ENCODE assay signal across 8 cellular contexts in the genomic region with DNA sequence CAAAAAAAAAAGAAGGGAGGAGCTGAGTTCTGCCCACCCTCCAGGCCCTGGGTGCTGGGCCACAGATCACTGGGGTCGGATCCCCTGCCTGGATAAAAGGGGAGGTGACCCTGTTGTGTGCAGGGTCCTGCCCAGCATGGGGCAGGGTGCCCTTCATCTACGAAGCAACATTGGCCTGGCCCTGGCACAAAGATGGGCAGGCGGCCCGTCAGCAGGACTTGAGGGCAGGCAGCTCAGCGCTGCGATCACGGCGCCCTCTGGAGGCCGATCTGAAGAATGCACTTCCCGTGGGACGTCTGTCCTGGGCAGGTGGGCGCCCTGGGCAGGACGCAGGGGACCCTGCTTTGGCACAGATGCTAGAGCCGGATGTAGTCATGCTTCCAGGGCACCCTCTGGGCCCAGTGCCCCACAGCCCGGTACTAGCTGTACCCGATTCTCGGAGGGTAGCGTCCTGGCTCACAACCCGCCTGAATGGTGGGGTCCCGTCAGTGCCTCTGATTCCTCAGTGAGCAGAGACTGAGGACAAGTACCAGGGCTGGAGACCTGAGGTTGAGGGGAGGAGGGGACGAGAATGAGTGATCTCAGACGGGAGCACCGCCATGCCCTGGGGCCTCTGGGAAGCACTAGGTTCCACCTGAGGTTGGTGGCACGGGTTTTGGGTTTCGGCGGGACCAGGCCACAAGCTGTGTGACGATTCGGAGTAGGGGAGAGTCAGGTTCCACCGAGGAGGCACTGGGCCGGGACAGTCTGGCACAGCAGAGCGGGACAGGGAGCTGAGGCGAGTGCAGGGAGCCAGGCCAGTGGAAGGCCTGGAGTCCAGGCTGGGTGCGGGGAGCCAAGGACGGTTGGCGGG. TPM values are rescaled to one million over a fixed set of nuclear protein-coding genes. Genes with fewer than 3 reads are reported as not detected.
DNase-seq lines count a peak whose midpoint lies in the region; ATAC-seq lines count a peak whose summit lies in the region.

No MANE protein-coding gene starts in this region.

- peaks cover 0 to 6% of the 10 kb centered on the region in 2 donors for H3K36me3 ChIP-seq in mucosa of rectum (ENCODE audit: control insufficient read depth in 2 of 2, insufficient read depth in 2 of 2, low read length in 2 of 2)

- CTCF ChIA-PET in activated CD8-positive, alpha-beta memory T cell treated with anti-CD3 and anti-CD28 coated beads, Interleukin-2, amount 10 ng/mL, durations not matched to agents 7 days and 5 days (lab: Charles Lee): interaction anchor here (0.6 to 6.5 kb wide), 62 partner anchors 8 to 366 kb away, joined by 3 to 85 read pairs (median 4); partner anchors contain the start of genes CNNM4, ITPRIPL1 and NEURL3

- H3K4me3 ChIP-seq in mucosa of rectum (ENCODE audit: low read length in 2 of 2): no peak overlapping the region

- ATAC-seq in activated CD8-positive, alpha-beta memory T cell treated with anti-CD3 and anti-CD28 coated beads, Interleukin-2, amount 10 ng/mL, durations not matched to agents 7 days and 5 days: peak; percentile 79
- no peak for ATAC-seq in GM21619 (IDR thresholded peaks at IDR 0.05; ENCODE audit: unreplicated experiment)

- H3K4me1 ChIP-seq in mucosa of rectum (ENCODE audit: control insufficient read depth in 2 of 2, insufficient read depth in 2 of 2, low read length in 2 of 2): peaks cover 9 to 12% of the 10 kb centered on the region in 2 donors

- no peaks in the 10 kb centered on the region for H3K27me3 ChIP-seq in mucosa of rectum (ENCODE audit: control insufficient read depth in 2 of 2, insufficient read depth in 2 of 2, low read length in 2 of 2)

- H3K36me3 Mint-ChIP-seq in activated CD8-positive, alpha-beta memory T cell treated with anti-CD3 and anti-CD28 coated beads, Interleukin-2, amount 10 ng/mL, durations not matched to agents 7 days and 5 days: peaks cover 6% of the 10 kb centered on the region

- H3K27ac ChIP-seq in mucosa of rectum (ENCODE audit: low read depth in 2 of 2, low read length in 2 of 2): no peak overlapping the region

- no peaks in the 10 kb centered on the region for H3K27me3 Mint-ChIP-seq in activated CD8-positive, alpha-beta memory T cell treated with anti-CD3 and anti-CD28 coated beads, Interleukin-2, amount 10 ng/mL, durations not matched to agents 7 days and 5 days

- H3K9me3 ChIP-seq in mucosa of rectum (ENCODE audit: control insufficient read depth in 2 of 2, low read length in 2 of 2): no peaks in the 10 kb centered on the region

- peaks cover 38% of the 10 kb centered on the region for H3K4me1 Mint-ChIP-seq in activated CD8-positive, alpha-beta memory T cell treated with anti-CD3 and anti-CD28 coated beads, Interleukin-2, amount 10 ng/mL, durations not matched to agents 7 days and 5 days

- no peak overlapping the region for H3K4me3 Mint-ChIP-seq in activated CD8-positive, alpha-beta memory T cell treated with anti-CD3 and anti-CD28 coated beads, Interleukin-2, amount 10 ng/mL, durations not matched to agents 7 days and 5 days

- H3K27ac Mint-ChIP-seq in activated CD8-positive, alpha-beta memory T cell treated with anti-CD3 and anti-CD28 coated beads, Interleukin-2, amount 10 ng/mL, durations not matched to agents 7 days and 5 days: no peak overlapping the region

- no peaks in the 10 kb centered on the region for H3K9me3 Mint-ChIP-seq in activated CD8-positive, alpha-beta memory T cell treated with anti-CD3 and anti-CD28 coated beads, Interleukin-2, amount 10 ng/mL, durations not matched to agents 7 days and 5 days (ENCODE audit: low read depth)

- peak overlapping the region; percentile 14 to 39 for H3K9ac ChIP-seq in mucosa of rectum (ENCODE audit: low read depth in 1 of 2, low read length in 2 of 2)

- peak; percentile 77 for DNase-seq in DMS 273 (lab: John Stamatoyannopoulos, UW; ENCODE audit: unreplicated experiment)
- DNase-seq in HCEC 1CT: peak; percentile 33
- DNase-seq in NCI-H748 treated with DMSO at 0.1 percent for 48 hours (lab: John Stamatoyannopoulos, UW): peak; percentile 1
- peak; percentile 76 for DNase-seq in activated CD8-positive, alpha-beta memory T cell treated with anti-CD3 and anti-CD28 coated beads, Interleukin-2, amount 10 ng/mL, durations not matched to agents 7 days and 5 days
- DNase-seq in epidermal melanocyte (ENCODE audit: insufficient read length, low spot score): peak; percentile 61
- peak; percentile 75 for DNase-seq in superior temporal gyrus (ENCODE audit: extremely low spot score)

RNA-seq across cellular contexts. Expression of gene ARID5A, which starts 18.0 kb away (rescaled TPM):
- 10 to 100 TPM; 57.9 to 70.5 TPM for total RNA-seq in activated CD8-positive, alpha-beta memory T cell treated with anti-CD3 and anti-CD28 coated beads, Interleukin-2, amount 10 ng/mL, durations not matched to agents 7 days and 5 days

RNA-seq across cellular contexts. Expression of gene NEURL3, which starts 49.4 kb away (rescaled TPM):
- under 1 TPM; 0.38 to 0.52 TPM for total RNA-seq in activated CD8-positive, alpha-beta memory T cell treated with anti-CD3 and anti-CD28 coated beads, Interleukin-2, amount 10 ng/mL, durations not matched to agents 7 days and 5 days

Comparison
In these comparisons a context has a peak if more than half of its experiments do, and no peak if none do; other contexts are left out.
1. DNase-seq: peak in every context shown above with its lines; median percentile 77 in DMS 273; 76 in activated CD8-positive, alpha-beta memory T cell treated with anti-CD3 and anti-CD28 coated beads, Interleukin-2, amount 10 ng/mL, durations not matched to agents 7 days and 5 days; 75 in superior temporal gyrus; 61 in epidermal melanocyte; 33 in HCEC 1CT; 1 in NCI-H748 treated with DMSO at 0.1 percent for 48 hours.